ENCODE assay signal across 8 cellular contexts in genomic region chr19:46639356-46640061, GRCh38. TPM values are rescaled to one million over a fixed set of nuclear protein-coding genes. Genes with fewer than 3 reads are reported as not detected.
DNase-seq lines count a peak whose midpoint lies in the region; ATAC-seq and TF ChIP-seq lines count a peak whose summit lies in the region.

No MANE protein-coding gene starts in this region.

- H3K4me3 ChIP-seq in SK-N-MC = peak overlapping the region; percentile 85
- peak overlapping the region; percentile 48 for H3K4me3 ChIP-seq in fibroblast of mammary gland (ENCODE audit: control insufficient read depth, low read depth, low read length)
- peak overlapping the region; percentile 44 to 81 for H3K4me3 ChIP-seq in neuronal stem cell (ENCODE audit: low read length in 2 of 2)

- no peak overlapping the region for H4K91ac ChIP-seq in neuronal stem cell (ENCODE audit: low read depth, low read length, poor library complexity)

- H3K4me1 ChIP-seq in neuronal stem cell (ENCODE audit: control insufficient read depth in 2 of 2, insufficient read depth in 1 of 2, low read depth in 1 of 2, low read length in 2 of 2) = peaks cover 9 to 26% of the 10 kb centered on the region in 2 donors

- peak; percentile 83 for DNase-seq in AG08395 (ENCODE audit: low spot score)
- DNase-seq in GM13976 (ENCODE audit: low spot score) = peak; percentile 58
- DNase-seq in SK-N-MC (ENCODE audit: low read depth, low spot score) = no peak
- peak; percentile 69 for DNase-seq in fibroblast of mammary gland (ENCODE audit: low read depth)
- no peak for DNase-seq in neuronal stem cell (ENCODE audit: low spot score)
- DNase-seq in superior temporal gyrus (ENCODE audit: extremely low spot score) = no peak

- no peak for ATAC-seq in HG03469 (IDR thresholded peaks at IDR 0.05; ENCODE audit: unreplicated experiment)
- ATAC-seq in HG03196 (IDR thresholded peaks at IDR 0.05; ENCODE audit: unreplicated experiment) = no peak

- WGBS in neuronal stem cell (ENCODE audit: extremely low coverage in 2 of 2, insufficient read length in 2 of 2, insufficient replicate concordance in 1 of 2), 2 donors = no CpG with 5 or more reads among the region's 44 CpGs

- peak overlapping the region; percentile 48 for H2BK5ac ChIP-seq in neuronal stem cell (ENCODE audit: low read length)

- H3K27me3 ChIP-seq in neuronal stem cell (ENCODE audit: control insufficient read depth in 3 of 3, insufficient read depth in 3 of 3, low read depth in 1 of 3, low read length in 3 of 3) = peaks cover 3 to 45% (median 40%) of the 10 kb centered on the region in 3 experiments

- H2BK120ac ChIP-seq in neuronal stem cell (ENCODE audit: low read depth, low read length) = peak overlapping the region; percentile 78

- H2AK5ac ChIP-seq in neuronal stem cell (ENCODE audit: low read depth, low read length) = peak overlapping the region; percentile 24

- H3K23ac ChIP-seq in neuronal stem cell (ENCODE audit: low read depth, low read length, poor library complexity) = peak overlapping the region; percentile 6

- H3K9ac ChIP-seq in SK-N-MC (ENCODE audit: insufficient read length) (peak overlapping the region; percentile 45), neuronal stem cell (ENCODE audit: low read depth, low read length, poor library complexity) (peak overlapping the region; percentile 56)

- H3K4me2 ChIP-seq in neuronal stem cell (ENCODE audit: insufficient read depth, low read length, poor library complexity, severe bottlenecking) = peak overlapping the region; percentile 98

- peak overlapping the region; percentile 97 for H2AFZ ChIP-seq in neuronal stem cell (ENCODE audit: low read length)

- H3K4ac ChIP-seq in neuronal stem cell (ENCODE audit: low read length) = no peak overlapping the region

- in situ Hi-C loops in GM13976 (cut with MboI; ENCODE audit: low sequenced_read_pairs, unreplicated experiment) = no loop called here

- H4K8ac ChIP-seq in neuronal stem cell (ENCODE audit: low read depth, low read length) = no peak overlapping the region

- peak overlapping the region; percentile 14 for H2BK15ac ChIP-seq in neuronal stem cell (ENCODE audit: low read length)

- no peak for TF ChIP-seq CTCF in GM13976 (IDR thresholded peaks at IDR 0.05; ENCODE audit: borderline replicate concordance, control extremely low read depth, extremely low read depth, insufficient read depth, missing control alignments)
- no peak for TF ChIP-seq CTCF in fibroblast of mammary gland (conservative IDR thresholded peaks at IDR 0.05; ENCODE audit: control insufficient read depth, insufficient read depth, low read depth, low read length)

- H3K27ac ChIP-seq in SK-N-MC = peak overlapping the region; percentile 28; the same call in 1 of the 2 replicates
- peak overlapping the region; percentile 47 for H3K27ac ChIP-seq in neuronal stem cell (replicated peaks; ENCODE audit: low read length)

- no peaks in the 10 kb centered on the region for H3K79me1 ChIP-seq in neuronal stem cell (ENCODE audit: low read depth, low read length)

- H3K14ac ChIP-seq in neuronal stem cell (ENCODE audit: low read length) = peak overlapping the region; percentile 66

- H2BK12ac ChIP-seq in neuronal stem cell (ENCODE audit: low read length) = no peak overlapping the region

- H3K18ac ChIP-seq in neuronal stem cell (ENCODE audit: low read length) = peak overlapping the region; percentile 96

- H3K9me3 ChIP-seq in SK-N-MC (ENCODE audit: low read depth, low read length) = no peaks in the 10 kb centered on the region
- no peaks in the 10 kb centered on the region for H3K9me3 ChIP-seq in neuronal stem cell (replicated peaks in 1 of 2; ENCODE audit: control insufficient read depth in 2 of 2, insufficient read depth in 1 of 2, low read depth in 1 of 2, low read length in 2 of 2)

- H3K36me3 ChIP-seq in SK-N-MC (ENCODE audit: insufficient read depth, low read length) = no peaks in the 10 kb centered on the region
- no peaks in the 10 kb centered on the region for H3K36me3 ChIP-seq in neuronal stem cell (replicated peaks in 1 of 2; ENCODE audit: control insufficient read depth in 2 of 2, insufficient read depth in 2 of 2, low read length in 2 of 2)

RNA-seq across cellular contexts. Expression of gene GNG8, which starts 3.5 kb away (rescaled TPM):
- polyA plus RNA-seq in neuronal stem cell (2013, experiment 1 of 2) = 6.3 TPM
- polyA plus RNA-seq in neuronal stem cell (2013, experiment 2 of 2) = 10.6 TPM

RNA-seq across cellular contexts. Expression of gene PTGIR, which starts 14.6 kb away (rescaled TPM):
- 0.04 TPM for polyA plus RNA-seq in neuronal stem cell (2013, experiment 1 of 2)
- 0.07 TPM for polyA plus RNA-seq in neuronal stem cell (2013, experiment 2 of 2)

RNA-seq across cellular contexts. Expression of gene DACT3, which starts 21.5 kb away (rescaled TPM):
- 6.5 TPM for polyA plus RNA-seq in neuronal stem cell (2013, experiment 1 of 2)
- 6.5 TPM for polyA plus RNA-seq in neuronal stem cell (2013, experiment 2 of 2)

RNA-seq across cellular contexts. Expression of gene CALM3, which starts 38.4 kb away (rescaled TPM):
- 426 TPM for polyA plus RNA-seq in neuronal stem cell (2013, experiment 1 of 2)
- 419 TPM for polyA plus RNA-seq in neuronal stem cell (2013, experiment 2 of 2)

Comparison
In these comparisons a context has a peak if more than half of its experiments do, and no peak if none do; other contexts are left out.
1. DNase-seq: peak in AG08395 (single experiment), GM13976 (single experiment) and fibroblast of mammary gland (single experiment); none in SK-N-MC (single experiment), neuronal stem cell (single experiment) and superior temporal gyrus (single experiment).
2. Peak in every context shown above with its lines, with median percentiles within 50 percentile points of each other: H3K4me3 ChIP-seq.